ENCODE assay signal across 1 cellular context in genomic region chr10:30000802-30001571, GRCh38.
TF ChIP-seq lines count a peak whose summit lies in the region.

No MANE protein-coding gene starts in this region.

TF ChIP-seq in IMR-90, 13 proteins besides CTCF, POLR2A, EP300 and RAD21 (continued from another document):
- TF ChIP-seq MAFK (IDR thresholded peaks at IDR 0.05; ENCODE audit: low read depth, low read length) (no peak), SMC3 (IDR thresholded peaks at IDR 0.05; ENCODE audit: low read depth, low read length) (no peak), MAZ (IDR thresholded peaks at IDR 0.05; ENCODE audit: borderline replicate concordance, low read depth, low read length) (no peak), ELK1 (IDR thresholded peaks at IDR 0.05; ENCODE audit: borderline replicate concordance, low read depth, low read length) (no peak), FOS (IDR thresholded peaks at IDR 0.05; ENCODE audit: low read depth, low read length) (peak; percentile 69), MXI1 (IDR thresholded peaks at IDR 0.05; ENCODE audit: borderline replicate concordance, low read depth, low read length) (0 out of 2 replicates have a peak, but pooled peaks have one; percentile 34), RCOR1 (IDR thresholded peaks at IDR 0.05; ENCODE audit: insufficient replicate concordance, low read length) (no peak), CHD1 (IDR thresholded peaks at IDR 0.05; ENCODE audit: low read depth, low read length) (no peak), RFX5 (IDR thresholded peaks at IDR 0.05; ENCODE audit: low read depth, low read length) (no peak), BHLHE40 (IDR thresholded peaks at IDR 0.05; ENCODE audit: low read depth, low read length) (peak; percentile 99)
TF ChIP-seq in IMR-90: peak in this region for 5.
